ENCODE assay signal across 17 cellular contexts in the genomic region with DNA sequence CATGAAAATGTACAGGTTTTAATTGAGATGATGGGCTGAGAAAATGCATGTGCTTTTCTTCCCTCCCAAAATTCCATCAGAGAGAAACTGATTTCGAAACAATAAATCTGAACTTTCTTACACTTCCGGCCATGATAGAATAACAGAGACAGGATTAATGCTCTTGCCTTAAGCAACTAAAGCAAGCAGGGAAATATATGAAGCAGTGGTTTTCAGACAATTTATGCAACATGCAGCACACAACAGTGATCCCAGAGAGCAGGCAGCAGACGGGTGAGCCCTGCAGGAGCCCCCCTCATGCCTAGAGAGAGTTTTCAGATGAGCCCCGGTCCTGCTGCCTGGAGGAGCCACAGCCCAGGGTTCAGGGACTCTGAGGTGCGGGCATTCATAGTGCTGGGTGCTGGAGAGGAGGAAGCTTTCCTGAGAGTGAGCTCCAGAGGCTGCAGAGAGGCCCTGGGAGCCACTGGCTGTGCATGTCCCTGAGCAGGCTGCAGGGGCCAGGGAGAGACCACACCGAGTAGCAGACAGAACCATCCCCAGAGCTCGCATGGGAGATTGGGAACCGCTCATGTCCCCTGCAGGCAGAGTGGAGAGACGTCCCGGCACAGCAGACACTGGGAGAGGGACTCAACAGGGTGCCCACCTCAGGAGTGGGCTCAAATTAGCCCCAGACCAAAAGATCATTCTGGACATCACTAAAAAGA.
"Had no signal": no experiment of that assay in that cellular context is flagged by ENCODE, and none has a peak within 500 bp of the region (broad histone marks: within the 10 kb centered on the region; RNA-seq: fewer than 3 reads in every experiment).

No MANE protein-coding gene starts in this region.

- H3K4me3 ChIP-seq: ovary, tibial artery, uterus had no signal

- H3K9me3 ChIP-seq: ovary, uterus had no signal

- H3K4me1 Mint-ChIP-seq: activated CD4-positive, alpha-beta T cell treated with anti-CD3 and anti-CD28 coated beads for 36 hours; neural crest cell had no signal

- H3K27ac Mint-ChIP-seq: activated CD4-positive, alpha-beta memory T cell treated with anti-CD3 and anti-CD28 coated beads for 36 hours; activated CD4-positive, alpha-beta T cell treated with anti-CD3 and anti-CD28 coated beads for 36 hours; activated naive CD8-positive, alpha-beta T cell; activated T-helper 1 cell treated with anti-CD3 and anti-CD28 coated beads, Interleukin-12 subunit alpha, Interleukin-12 subunit beta, Interleukin-2, Interleukin-4 antibody, amounts not matched to agents 30 ng/mL and 10 ng/mL and 1 ng/mL, durations not matched to agents 14 hours and 24 hours and 36 hours; effector memory CD8-positive, alpha-beta T cell had no signal

- H3K9me3 Mint-ChIP-seq: effector memory CD8-positive, alpha-beta T cell had no signal

- H3K4me3 Mint-ChIP-seq: activated CD4-positive, alpha-beta memory T cell treated with anti-CD3 and anti-CD28 coated beads for 36 hours; activated CD4-positive, alpha-beta T cell treated with anti-CD3 and anti-CD28 coated beads for 36 hours; activated naive CD8-positive, alpha-beta T cell; activated T-helper 1 cell treated with anti-CD3 and anti-CD28 coated beads, Interleukin-12 subunit alpha, Interleukin-12 subunit beta, Interleukin-2, Interleukin-4 antibody, amounts not matched to agents 30 ng/mL and 10 ng/mL and 1 ng/mL, durations not matched to agents 14 hours and 24 hours and 36 hours; effector memory CD8-positive, alpha-beta T cell; neural crest cell had no signal

- ATAC-seq: activated CD4-positive, alpha-beta T cell treated with anti-CD3 and anti-CD28 coated beads for 36 hours; effector memory CD8-positive, alpha-beta T cell had no signal

- H3K36me3 Mint-ChIP-seq: activated CD4-positive, alpha-beta memory T cell treated with anti-CD3 and anti-CD28 coated beads for 36 hours; activated naive CD8-positive, alpha-beta T cell had no signal

- H3K4me1 ChIP-seq: tibial artery, uterus had no signal

- DNase-seq: activated CD4-positive, alpha-beta memory T cell treated with anti-CD3 and anti-CD28 coated beads for 36 hours; activated CD4-positive, alpha-beta T cell treated with anti-CD3 and anti-CD28 coated beads for 36 hours; activated T-cell treated with anti-CD3 and anti-CD28 coated beads for 4 hours; effector memory CD8-positive, alpha-beta T cell; foreskin fibroblast; hypothalamus; islet precursor cell; mammary epithelial cell; midbrain; stimulated activated naive CD4-positive, alpha-beta T cell treated with Interleukin-2 at 50 U/mL for 16 hours; tibial artery; uterus had no signal

- H3K36me3 ChIP-seq: ovary, tibial artery, uterus had no signal

- H3K27me3 ChIP-seq: ovary, uterus had no signal

- H3K27ac ChIP-seq: epithelial cell of prostate, ovary, tibial artery, uterus had no signal
